Comparison of ENCODE assay signal across 12 cellular contexts in genomic region chr5:42719034-42719433, GRCh38. TPM values are rescaled to one million over a fixed set of nuclear protein-coding genes. Genes with fewer than 3 reads are reported as not detected.
DNase-seq lines count a peak whose midpoint lies in the region; ATAC-seq lines count a peak whose summit lies in the region.
"Had no signal": no experiment of that assay in that cellular context is flagged by ENCODE, and none has a peak within 500 bp of the region (broad histone marks: within the 10 kb centered on the region; RNA-seq: fewer than 3 reads in every experiment).

No MANE protein-coding gene starts in this region.

- no peak overlapping the region for H3K4me3 ChIP-seq in naive thymus-derived CD4-positive, alpha-beta T cell (ENCODE audit: low read length)
- H3K4me3 ChIP-seq: right atrium auricular region, SJCRH30 had no signal

- H3K36me3 ChIP-seq in naive thymus-derived CD4-positive, alpha-beta T cell (ENCODE audit: control insufficient read depth in 2 of 3, insufficient read depth in 3 of 3, low read length in 3 of 3): no peaks in the 10 kb centered on the region

- no peak overlapping the region for H3K27ac ChIP-seq in naive thymus-derived CD4-positive, alpha-beta T cell (ENCODE audit: low read depth, low read length)
- H3K27ac ChIP-seq: right atrium auricular region, SJCRH30 had no signal

- DNase-seq in T-cell (no peak), DMS 273 treated with DMSO at 0.1 percent for 48 hours (lab: John Stamatoyannopoulos, UW) (no peak), amniotic stem cell (lab: John Stamatoyannopoulos, UW) (no peak)
- no peak for DNase-seq in naive thymus-derived CD4-positive, alpha-beta T cell
- DNase-seq: COR-L47, NCI-H1436, NCI-H774, SJCRH30 had no signal

- peak; percentile 17 for ATAC-seq in GM19035 (IDR thresholded peaks at IDR 0.05; ENCODE audit: unreplicated experiment)
- peak; percentile 14 for ATAC-seq in HG02763 (IDR thresholded peaks at IDR 0.05; ENCODE audit: unreplicated experiment)
- ATAC-seq in T-cell (replicated peaks in 1 of 4): peak in 2 of 4 experiments; percentile 19 to 25
- peak; percentile 26 for ATAC-seq in naive thymus-derived CD4-positive, alpha-beta T cell
- no peak for ATAC-seq in GM18520 (IDR thresholded peaks at IDR 0.05; ENCODE audit: unreplicated experiment)

- H3K27me3 ChIP-seq in naive thymus-derived CD4-positive, alpha-beta T cell (ENCODE audit: control insufficient read depth in 2 of 2, insufficient read depth in 2 of 2, low read length in 2 of 2): no peaks in the 10 kb centered on the region
- H3K27me3 ChIP-seq: right atrium auricular region, SJCRH30 had no signal

- peak overlapping the region; percentile 41 to 53 for H3K27ac Mint-ChIP-seq in T-cell
- peak overlapping the region in 1 of 9 donors; percentile 0 for H3K27ac Mint-ChIP-seq in naive thymus-derived CD4-positive, alpha-beta T cell

- H3K9me3 Mint-ChIP-seq in T-cell: no peaks in the 10 kb centered on the region
- H3K9me3 Mint-ChIP-seq in naive thymus-derived CD4-positive, alpha-beta T cell: no peaks in the 10 kb centered on the region

- peaks cover 16 to 24% (median 19%) of the 10 kb centered on the region in 3 donors for H3K4me1 Mint-ChIP-seq in T-cell
- peaks cover 0 to 26% (median 12%) of the 10 kb centered on the region in 7 donors for H3K4me1 Mint-ChIP-seq in naive thymus-derived CD4-positive, alpha-beta T cell

- peaks cover 0 to 13% of the 10 kb centered on the region in 2 donors for H3K4me1 ChIP-seq in naive thymus-derived CD4-positive, alpha-beta T cell (ENCODE audit: control insufficient read depth in 2 of 2, insufficient read depth in 2 of 2, low read length in 2 of 2)
- H3K4me1 ChIP-seq: right atrium auricular region, SJCRH30 had no signal

- H3K36me3 Mint-ChIP-seq in T-cell: no peaks in the 10 kb centered on the region
- H3K36me3 Mint-ChIP-seq in naive thymus-derived CD4-positive, alpha-beta T cell: peaks cover 0 to 1% (median 0%) of the 10 kb centered on the region in 5 donors

- peaks cover 4 to 26% of the 10 kb centered on the region in 2 donors for H3K27me3 Mint-ChIP-seq in T-cell
- H3K27me3 Mint-ChIP-seq in naive thymus-derived CD4-positive, alpha-beta T cell: peaks cover 16 to 57% (median 33%) of the 10 kb centered on the region in 5 donors

- no peaks in the 10 kb centered on the region for H3K9me3 ChIP-seq in naive thymus-derived CD4-positive, alpha-beta T cell (ENCODE audit: control insufficient read depth in 2 of 3, low read length in 3 of 3)
- H3K9me3 ChIP-seq: right atrium auricular region, SJCRH30 had no signal

- POLR2A ChIA-PET in T-cell (lab: Charles Lee): no interaction called here
- POLR2A ChIA-PET in naive thymus-derived CD4-positive, alpha-beta T cell (lab: Charles Lee): no interaction called here

- H3K4me3 Mint-ChIP-seq in T-cell: peak overlapping the region in 1 of 3 donors; percentile 8
- peak overlapping the region in 1 of 10 donors; percentile 48 for H3K4me3 Mint-ChIP-seq in naive thymus-derived CD4-positive, alpha-beta T cell

- intact Hi-C loops in naive thymus-derived CD4-positive, alpha-beta T cell (cut with micrococcal nuclease): no loop called here

- CTCF ChIA-PET in T-cell (lab: Charles Lee): interaction anchor here in 1 of 2 donors (1.1 to 1.3 kb wide), 2 partner anchors 35 to 863 kb away, joined by 3 read pairs; no protein-coding TSS in a partner anchor
- CTCF ChIA-PET in naive thymus-derived CD4-positive, alpha-beta T cell (lab: Charles Lee): no interaction called here

RNA-seq across cellular contexts. Expression of gene CCDC152, which starts 37.6 kb away (rescaled TPM):
- 1 to 10 TPM; 3.6 to 6.5 (median 5.7) TPM for total RNA-seq in T-cell
- total RNA-seq in naive thymus-derived CD4-positive, alpha-beta T cell: 1 to 10 TPM; 1.7 to 6.1 (median 3.4) TPM
- 1 to 10 TPM in 1 of 2 donors, under 1 TPM in 1; 0.70 to 3.0 TPM for polyA plus RNA-seq in naive thymus-derived CD4-positive, alpha-beta T cell
